ENCODE assay signal across 10 cellular contexts in the genomic region with DNA sequence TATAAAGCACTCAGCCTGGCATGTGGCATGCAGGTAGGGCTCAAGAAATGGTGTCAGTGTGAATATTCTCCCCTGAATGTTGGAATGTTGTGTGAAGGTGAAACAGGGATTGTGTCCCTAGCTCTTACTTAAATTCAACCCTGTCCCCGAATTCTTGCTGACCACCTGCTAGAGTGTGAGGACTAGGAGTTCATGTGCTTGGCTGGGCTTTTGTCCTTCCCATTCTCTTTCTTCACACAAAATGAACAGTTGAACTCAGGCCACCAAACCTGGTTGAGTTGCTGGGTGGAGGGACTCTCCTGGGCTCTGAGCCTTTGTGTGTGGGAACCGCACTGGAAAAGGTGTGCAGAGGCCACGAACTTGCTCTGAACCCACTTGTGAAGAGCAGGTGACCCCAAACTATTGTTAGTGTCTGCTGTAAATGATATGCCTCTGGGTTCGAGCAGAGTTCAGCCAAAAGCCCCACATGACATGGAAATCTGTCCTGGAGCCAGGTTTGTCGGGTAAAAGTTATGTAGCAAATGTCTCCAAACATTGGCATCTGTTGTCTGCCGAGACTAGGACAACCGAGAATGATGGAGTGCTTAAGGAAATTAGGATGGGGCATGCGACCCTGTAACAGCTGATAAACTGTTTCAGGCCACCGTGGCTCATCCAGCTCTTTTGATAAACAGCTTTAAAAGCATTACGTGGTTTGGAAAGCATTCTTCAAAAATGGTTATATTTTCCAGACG.
DNase-seq lines count a peak whose midpoint lies in the region; ATAC-seq and TF ChIP-seq lines count a peak whose summit lies in the region.
"Had no signal": no experiment of that assay in that cellular context is flagged by ENCODE, and none has a peak within 500 bp of the region (broad histone marks: within the 10 kb centered on the region; RNA-seq: fewer than 3 reads in every experiment).

No MANE protein-coding gene starts in this region.

- DNase-seq in T-helper 17 cell (no peak), left ventricle myocardium inferior (peak; percentile 48), gastrocnemius medialis (peak in 1 of 2 donors; percentile 88), colonic mucosa (no peak), HuH-7.5 (ENCODE audit: low spot score) (no peak), RWPE1 (ENCODE audit: low spot score) (no peak), globus pallidus (ENCODE audit: low spot score) (no peak)
- DNase-seq: retina had no signal

- H3K36me3 ChIP-seq in HEK293 (ENCODE audit: control insufficient read depth in 2 of 2, insufficient read depth in 1 of 2, low read length in 2 of 2) (peaks cover 0 to 7% of the 10 kb centered on the region in 2 experiments; a peak in 1 of 3 replicates), left ventricle myocardium inferior (no peaks in the 10 kb centered on the region), gastrocnemius medialis (no peaks in the 10 kb centered on the region), colonic mucosa (no peaks in the 10 kb centered on the region)
- H3K36me3 ChIP-seq: SJSA1 had no signal

- TF ChIP-seq POLR2A in gastrocnemius medialis (IDR thresholded peaks at IDR 0.05) = no peak

- H3K4me3 ChIP-seq in HEK293 (ENCODE audit: low read depth, low read length) (no peak overlapping the region), left ventricle myocardium inferior (no peak overlapping the region), gastrocnemius medialis (no peak overlapping the region), colonic mucosa (no peak overlapping the region)
- H3K4me3 ChIP-seq: SJSA1 had no signal

- H3K27ac Mint-ChIP-seq in T-helper 17 cell = peak overlapping the region; percentile 94

- H3K9me3 ChIP-seq in HEK293 (ENCODE audit: control insufficient read depth, insufficient read depth, low read depth, low read length) (no peaks in the 10 kb centered on the region), T-helper 17 cell (ENCODE audit: control insufficient read depth, low read length, poor library complexity, severe bottlenecking) (no peaks in the 10 kb centered on the region), left ventricle myocardium inferior (replicated peaks) (no peaks in the 10 kb centered on the region), gastrocnemius medialis (no peaks in the 10 kb centered on the region), colonic mucosa (no peaks in the 10 kb centered on the region)
- H3K9me3 ChIP-seq: SJSA1 had no signal

- peak overlapping the region; percentile 72 for H3K4me3 Mint-ChIP-seq in T-helper 17 cell

- peaks cover 4% of the 10 kb centered on the region for H3K36me3 Mint-ChIP-seq in T-helper 17 cell (ENCODE audit: low read depth)

- ATAC-seq in T-helper 17 cell (no peak), gastrocnemius medialis (peak; percentile 6 to 73)

- in situ Hi-C loops in gastrocnemius medialis (cut with MboI; ENCODE audit: low sequenced_read_pairs in 4 of 4) = loop anchor here in 1 of 4 donors (5.0 kb wide), 1 partner anchor 134 kb away; no protein-coding TSS in a partner anchor

- TF ChIP-seq CTCF in HEK293 (tag by site-specific recombination; IDR thresholded peaks at IDR 0.05) (no peak), left ventricle myocardium inferior (IDR thresholded peaks at IDR 0.05; ENCODE audit: borderline replicate concordance) (no peak), gastrocnemius medialis (IDR thresholded peaks at IDR 0.05 in 4 of 5, conservative IDR thresholded peaks at IDR 0.05 in 1 of 5) (no peak), colonic mucosa (IDR thresholded peaks at IDR 0.05) (no peak), RWPE1 (conservative IDR thresholded peaks at IDR 0.05; ENCODE audit: low read depth) (no peak)

- intact Hi-C loops in left ventricle myocardium inferior (cut with micrococcal nuclease) = no loop called here
- intact Hi-C loops in gastrocnemius medialis (cut with DNase I; ENCODE audit: low total_unique reads) = loop anchor here (2.0 kb wide), 1 partner anchor 15 kb away; no protein-coding TSS in a partner anchor
- intact Hi-C loops in colonic mucosa (cut with DNase I) = no loop called here

- CTCF ChIA-PET in HEK293 (lab: Yijun Ruan, JAX) = no interaction called here
- CTCF ChIA-PET in RWPE1 (lab: Yijun Ruan, JAX) = interaction anchor here (1.1 kb wide), 1 partner anchor 74 kb away, joined by 3 read pairs; no protein-coding TSS in a partner anchor

- H3K27me3 ChIP-seq in left ventricle myocardium inferior (ENCODE audit: low read depth) (no peaks in the 10 kb centered on the region), gastrocnemius medialis (no peaks in the 10 kb centered on the region), colonic mucosa (no peaks in the 10 kb centered on the region)
- H3K27me3 ChIP-seq: SJSA1 had no signal

- peaks cover 25% of the 10 kb centered on the region for H3K4me1 ChIP-seq in HEK293 (ENCODE audit: control insufficient read depth, insufficient read depth, low read length)
- H3K4me1 ChIP-seq in left ventricle myocardium inferior = peaks cover 96% of the 10 kb centered on the region
- H3K4me1 ChIP-seq in gastrocnemius medialis = peaks cover 72 to 96% of the 10 kb centered on the region in 2 donors
- peaks cover 36% of the 10 kb centered on the region for H3K4me1 ChIP-seq in colonic mucosa

- POLR2A ChIA-PET in HEK293 (lab: Yijun Ruan, JAX) = no interaction called here
- POLR2A ChIA-PET in RWPE1 (lab: Yijun Ruan, JAX; ENCODE audit: low non-redundant PET) = no interaction called here

- H3K27ac ChIP-seq in HEK293 (ENCODE audit: extremely low read depth, low read depth, low read length) = no peak overlapping the region
- peak overlapping the region; percentile 89 for H3K27ac ChIP-seq in left ventricle myocardium inferior (replicated peaks)
- peak overlapping the region; percentile 72 to 88 (median 82) for H3K27ac ChIP-seq in gastrocnemius medialis
- H3K27ac ChIP-seq in colonic mucosa = no peak overlapping the region
- H3K27ac ChIP-seq in RWPE1 = no peak overlapping the region
- H3K27ac ChIP-seq: SJSA1 had no signal

- H3K4me1 Mint-ChIP-seq in T-helper 17 cell = peaks cover 57% of the 10 kb centered on the region

- no peak overlapping the region for H3K9ac ChIP-seq in colonic mucosa (ENCODE audit: low read depth in 2 of 2, low read length in 2 of 2)

- H3K27me3 Mint-ChIP-seq in T-helper 17 cell = no peaks in the 10 kb centered on the region

TF ChIP-seq in HEK293, 187 proteins besides CTCF, POLR2A, EP300 and RAD21:
- TF ChIP-seq TRIM28 (IDR thresholded peaks at IDR 0.05; ENCODE audit: borderline replicate concordance, low read length) = no peak
- TF ChIP-seq KLF1 (tag by site-specific recombination; IDR thresholded peaks at IDR 0.05) = no peak
- peak; percentile 50 for TF ChIP-seq SETDB1 (IDR thresholded peaks at IDR 0.05; ENCODE audit: insufficient read length, low read length)
- no peak for TF ChIP-seq ZNF785 (tag by site-specific recombination; IDR thresholded peaks at IDR 0.05)

Comparison
In these comparisons a context has a peak if more than half of its experiments do, and no peak if none do; other contexts are left out.
1. H3K27ac ChIP-seq: peak in left ventricle myocardium inferior (single experiment) and gastrocnemius medialis (4 of 4); none in HEK293 (single experiment), colonic mucosa (single experiment) and RWPE1 (single experiment).